ENCODE assay signal across 6 cellular contexts in genomic region chr5:123242111-123242525, GRCh38.
A peak's percentile ranks its signal among the peaks of the same experiment; 100 is the strongest.
DNase-seq lines count a peak whose midpoint lies in the region; ATAC-seq and TF ChIP-seq lines count a peak whose summit lies in the region.
"Not testable (repeated sequence)": the region's sequence is repeated elsewhere in the genome, so short reads cannot be mapped to it uniquely, and the experiment has no call there.

No MANE protein-coding gene starts in this region.

- H3K27ac Mint-ChIP-seq in GM23338, endodermal cell: not testable (repeated sequence)

- peaks cover 13% of the 10 kb centered on the region for H3K36me3 Mint-ChIP-seq in GM23338 (ENCODE audit: low read depth)
- not testable (repeated sequence) for H3K36me3 Mint-ChIP-seq in endodermal cell (ENCODE audit: low read depth)

- not testable (repeated sequence) for H3K27me3 ChIP-seq in GM23338 (ENCODE audit: insufficient read depth); SJCRH30; endodermal cell (ENCODE audit: control insufficient read depth, insufficient read depth, low read length, poor library complexity, severe bottlenecking)

- not testable (repeated sequence) for H3K27me3 Mint-ChIP-seq in GM23338 (ENCODE audit: insufficient read depth, low read depth, poor library complexity); endodermal cell (ENCODE audit: insufficient read depth)

- ATAC-seq in GM23338: not testable (repeated sequence)

- not testable (repeated sequence) for H3K9me2 ChIP-seq in GM23338 (ENCODE audit: insufficient read depth)

- peaks cover 14% of the 10 kb centered on the region for H3K4me1 Mint-ChIP-seq in GM23338
- not testable (repeated sequence) for H3K4me1 Mint-ChIP-seq in endodermal cell

- CTCF ChIA-PET in HEK293 (lab: Yijun Ruan, JAX): not testable (repeated sequence)

- H2AFZ ChIP-seq in GM23338: peak overlapping the region; percentile 67; the same call in 1 of the 2 replicates

- not testable (repeated sequence) for H3F3A ChIP-seq in GM23338 (replicated peaks; ENCODE audit: low read depth)

- H3K9me3 ChIP-seq in HEK293 (ENCODE audit: control insufficient read depth, insufficient read depth, low read depth, low read length); SJCRH30 (replicated peaks); endodermal cell (ENCODE audit: control insufficient read depth, low read length): not testable (repeated sequence)

- not testable (repeated sequence) for H3K27ac ChIP-seq in GM23338 (ENCODE audit: low read depth); HEK293 (ENCODE audit: extremely low read depth, low read depth, low read length); SJCRH30; endodermal cell (ENCODE audit: low read depth, low read length)

- H3K4me3 Mint-ChIP-seq in GM23338: not testable (repeated sequence)
- peak overlapping the region; percentile 30 for H3K4me3 Mint-ChIP-seq in endodermal cell

- WGBS in endodermal cell (ENCODE audit: insufficient coverage in 1 of 2, insufficient read length in 1 of 2), 2 experiments: 72 to 90% methylated on average over 3 to 14 of the region's 22 CpGs

- not testable (repeated sequence) for H3K79me2 ChIP-seq in GM23338 (replicated peaks; ENCODE audit: insufficient read depth)

- not testable (repeated sequence) for H3K4me3 ChIP-seq in GM23338; HEK293 (ENCODE audit: low read depth, low read length); endodermal cell (ENCODE audit: low read length)
- peak overlapping the region; percentile 21; the same call in 1 of the 2 replicates for H3K4me3 ChIP-seq in SJCRH30

- H3K4me2 ChIP-seq in GM23338: not testable (repeated sequence)

- H3K9me3 Mint-ChIP-seq in GM23338 (peaks cover 16% of the 10 kb centered on the region; the same call in 2 of the 3 replicates), endodermal cell (peaks cover 13% of the 10 kb centered on the region)

- not testable (repeated sequence) for H3K4me1 ChIP-seq in GM23338 (ENCODE audit: insufficient read depth); HEK293 (ENCODE audit: control insufficient read depth, insufficient read depth, low read length); SJCRH30; endodermal cell (ENCODE audit: control insufficient read depth, insufficient read depth, low read length)

- not testable (repeated sequence) for TF ChIP-seq CTCF in GM23338 (conservative IDR thresholded peaks at IDR 0.05; ENCODE audit: low read depth in 2 of 2); HEK293 (tag by site-specific recombination; IDR thresholded peaks at IDR 0.05); endodermal cell (conservative IDR thresholded peaks at IDR 0.05)

- DNase-seq in DMS53 (lab: John Stamatoyannopoulos, UW) (peak; percentile 52), NCI-H748 (lab: John Stamatoyannopoulos, UW; ENCODE audit: unreplicated experiment) (peak; percentile 26), endodermal cell (peak; percentile 52)
- not testable (repeated sequence) for DNase-seq in GM23338 (ENCODE audit: low spot score); SJCRH30

- POLR2A ChIA-PET in HEK293 (lab: Yijun Ruan, JAX): not testable (repeated sequence)

- not testable (repeated sequence) for H4K20me1 ChIP-seq in GM23338 (replicated peaks; ENCODE audit: insufficient read depth)

- not testable (repeated sequence) for H3K36me3 ChIP-seq in GM23338 (ENCODE audit: insufficient read depth); HEK293 (ENCODE audit: control insufficient read depth in 2 of 2, insufficient read depth in 1 of 2, low read length in 2 of 2); SJCRH30; endodermal cell (ENCODE audit: control insufficient read depth, insufficient read depth, low read length)

- H3K9ac ChIP-seq in endodermal cell (ENCODE audit: extremely low read depth, low read length, poor library complexity, severe bottlenecking): not testable (repeated sequence)

TF ChIP-seq in HEK293, 187 proteins besides CTCF, POLR2A, EP300 and RAD21:
- TF ChIP-seq ZNF202 (tag by site-specific recombination; IDR thresholded peaks at IDR 0.05; ENCODE audit: borderline replicate concordance): 0 out of 2 replicates have a peak, but pooled peaks have one; percentile 38
